11 cellular contexts compared by ENCODE assay signal in the genomic region with DNA sequence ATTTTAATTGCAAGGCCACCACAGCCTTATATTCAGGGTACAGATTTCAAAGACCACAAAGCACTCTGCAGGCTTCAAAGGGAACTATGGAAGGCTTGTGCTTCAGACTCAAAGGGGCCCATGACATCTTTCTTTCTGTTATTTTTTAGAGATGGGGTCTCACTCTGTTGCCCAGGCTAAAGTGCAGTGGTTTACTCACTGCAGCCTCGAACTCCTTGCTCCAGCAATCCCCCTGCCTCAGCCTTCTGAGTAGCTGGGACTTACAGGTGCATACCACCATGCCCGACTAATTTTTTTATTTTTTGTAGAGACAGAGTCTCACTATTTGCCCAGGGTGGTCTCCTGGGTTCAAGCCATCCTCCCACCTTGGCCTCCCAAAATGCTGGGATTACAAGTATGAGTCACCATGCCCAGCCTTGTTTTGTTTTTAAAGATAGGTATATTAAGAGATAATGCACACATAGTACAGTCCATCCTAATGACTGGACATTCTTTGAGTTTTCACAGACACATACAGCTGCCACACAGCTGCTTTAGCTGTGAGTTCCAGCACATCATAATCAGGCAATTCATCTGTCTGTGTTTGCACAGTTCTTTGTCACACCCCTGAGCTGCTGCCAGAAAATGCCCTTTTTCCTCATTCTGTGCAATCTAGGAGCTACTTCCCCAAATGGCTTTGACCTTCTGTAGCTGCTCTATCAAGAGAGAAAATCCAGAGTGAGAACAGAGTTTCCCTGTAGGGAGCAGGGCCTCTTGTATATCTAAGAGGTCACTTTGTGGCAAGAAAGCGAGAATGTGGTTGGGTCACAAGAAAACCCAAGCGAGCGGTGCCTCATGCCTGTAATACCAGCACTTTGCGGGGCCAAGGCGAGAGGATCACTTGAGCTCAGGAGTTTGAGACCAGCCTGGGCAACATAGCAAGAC. TPM values are rescaled to one million over a fixed set of nuclear protein-coding genes. Genes with fewer than 3 reads are reported as not detected.
DNase-seq lines count a peak whose midpoint lies in the region; ATAC-seq and TF ChIP-seq lines count a peak whose summit lies in the region.
"Had no signal": no experiment of that assay in that cellular context is flagged by ENCODE, and none has a peak within 500 bp of the region (broad histone marks: within the 10 kb centered on the region; RNA-seq: fewer than 3 reads in every experiment).

No MANE protein-coding gene starts in this region.

- no peak for TF ChIP-seq POLR2A in gastroesophageal sphincter (IDR thresholded peaks at IDR 0.05)

- H3K27me3 Mint-ChIP-seq in progenitor cell of endocrine pancreas, result no peaks in the 10 kb centered on the region

- H2AFZ ChIP-seq in fibroblast of lung (ENCODE audit: low read length), result no peak overlapping the region

- no peak overlapping the region for H3K4me3 ChIP-seq in fibroblast of lung (replicated peaks in 1 of 4; ENCODE audit: control extremely low read depth in 1 of 4, insufficient read depth in 1 of 4, low read depth in 3 of 4, low read length in 4 of 4)
- no peak overlapping the region for H3K4me3 ChIP-seq in gastroesophageal sphincter
- H3K4me3 ChIP-seq: ascending aorta had no signal

- no peak overlapping the region for H3K4me2 ChIP-seq in fibroblast of lung (ENCODE audit: extremely low read depth, insufficient read depth, low read length)

- H3K27me3 ChIP-seq in fibroblast of lung (ENCODE audit: control insufficient read depth, insufficient read depth, low read length) (peaks cover 3% of the 10 kb centered on the region), gastroesophageal sphincter (no peaks in the 10 kb centered on the region)
- H3K27me3 ChIP-seq: ascending aorta had no signal

- DNase-seq in EH (ENCODE audit: low read depth) (peak; percentile 22), NOMO-1 treated with dmso at 0.1 percent for 144 hours (lab: John Stamatoyannopoulos, UW; ENCODE audit: unreplicated experiment) (peak; percentile 56), fibroblast of lung (ENCODE audit: low read depth in 2 of 2) (peak; percentile 15 to 75), progenitor cell of endocrine pancreas (ENCODE audit: low spot score, unreplicated experiment) (no peak), NCI-H446 (lab: John Stamatoyannopoulos, UW) (no peak)
- DNase-seq in effector CD8-positive, alpha-beta T cell (lab: John Stamatoyannopoulos, UW), result no peak
- DNase-seq: mammary epithelial cell, NCI-H524 treated with DMSO at 0.1 percent for 48 hours had no signal

- no peaks in the 10 kb centered on the region for H3K36me3 ChIP-seq in fibroblast of lung (ENCODE audit: control insufficient read depth, insufficient read depth, low read length)
- peaks cover 0 to 39% of the 10 kb centered on the region in 2 donors for H3K36me3 ChIP-seq in gastroesophageal sphincter

- H3K4me1 ChIP-seq in fibroblast of lung (ENCODE audit: control insufficient read depth, extremely low read depth, insufficient read depth, low read length), result no peaks in the 10 kb centered on the region
- peaks cover 0 to 18% (median 10%) of the 10 kb centered on the region in 3 donors for H3K4me1 ChIP-seq in gastroesophageal sphincter
- H3K4me1 ChIP-seq: ascending aorta had no signal

- no peaks in the 10 kb centered on the region for H3K9me3 ChIP-seq in fibroblast of lung (ENCODE audit: control insufficient read depth, insufficient read depth, low read depth, low read length)
- no peaks in the 10 kb centered on the region for H3K9me3 ChIP-seq in gastroesophageal sphincter
- H3K9me3 ChIP-seq: ascending aorta had no signal

- TF ChIP-seq EP300 in gastroesophageal sphincter (IDR thresholded peaks at IDR 0.05), result no peak

- 93 to 94% methylated on average over 5 to 7 of the region's 7 CpGs for WGBS in gastroesophageal sphincter (ENCODE audit: low coverage in 1 of 2), 2 donors

- H3K27ac Mint-ChIP-seq in progenitor cell of endocrine pancreas, result peak overlapping the region; percentile 79

- ATAC-seq in gastroesophageal sphincter, result no peak
- no peak for ATAC-seq in GM19395 (IDR thresholded peaks at IDR 0.05; ENCODE audit: unreplicated experiment)

- no peak overlapping the region for H3K27ac ChIP-seq in fibroblast of lung (ENCODE audit: insufficient read depth, low read length)
- H3K27ac ChIP-seq in gastroesophageal sphincter, result no peak overlapping the region
- H3K27ac ChIP-seq: ascending aorta had no signal

- H3K9ac ChIP-seq in fibroblast of lung (ENCODE audit: insufficient read depth, low read length), result no peak overlapping the region

- peaks cover 52% of the 10 kb centered on the region for H3K4me1 Mint-ChIP-seq in progenitor cell of endocrine pancreas (ENCODE audit: low read depth)

- H3K4me3 Mint-ChIP-seq in progenitor cell of endocrine pancreas (ENCODE audit: low read depth), result no peak overlapping the region

- H3K9me3 Mint-ChIP-seq in progenitor cell of endocrine pancreas (ENCODE audit: low read depth), result no peaks in the 10 kb centered on the region

- TF ChIP-seq CTCF in fibroblast of lung (conservative IDR thresholded peaks at IDR 0.05 in 1 of 2, IDR thresholded peaks at IDR 0.05 in 1 of 2; ENCODE audit: low read depth in 1 of 2, low read length in 2 of 2) (no peak), progenitor cell of endocrine pancreas (IDR thresholded peaks at IDR 0.05; ENCODE audit: unreplicated experiment) (no peak), gastroesophageal sphincter (IDR thresholded peaks at IDR 0.05) (no peak)

- H3K36me3 Mint-ChIP-seq in progenitor cell of endocrine pancreas (ENCODE audit: insufficient read depth), result no peaks in the 10 kb centered on the region

- no peaks in the 10 kb centered on the region for H4K20me1 ChIP-seq in fibroblast of lung (ENCODE audit: control insufficient read depth, extremely low read depth, insufficient read depth, low read length)

- no peaks in the 10 kb centered on the region for H3K79me2 ChIP-seq in fibroblast of lung (ENCODE audit: control insufficient read depth, insufficient read depth, low read length)

RNA-seq across cellular contexts. Expression of a gene that starts 24.1 kb away (rescaled TPM):
- total RNA-seq in fibroblast of lung (2.1 and 2.3 TPM in 2 replicates), progenitor cell of endocrine pancreas (13.3 and 13.7 TPM in 2 replicates), gastroesophageal sphincter (1 to 10 TPM; 3.3 to 9.8 (median 4.9) TPM)
- polyA plus RNA-seq in fibroblast of lung, result 0.89 and 0.90 TPM in 2 replicates
- polyA plus RNA-seq in fibroblast of lung (2012), result 2.4 and 2.7 TPM in 2 replicates
- 6.7 and 7.2 TPM in 2 replicates for polyA minus RNA-seq in fibroblast of lung (ENCODE audit: low replicate concordance)

RNA-seq across cellular contexts. Expression of a gene that starts 53.6 kb away (rescaled TPM):
- 0.17 and 0.51 TPM in 2 replicates for total RNA-seq in fibroblast of lung
- 0.01 TPM in 1 of 2 replicates, not detected in the other for polyA plus RNA-seq in fibroblast of lung
- polyA plus RNA-seq in fibroblast of lung (2012), result not detected in 2 replicates
- 0.20 TPM in 1 of 2 replicates, not detected in the other for polyA minus RNA-seq in fibroblast of lung (ENCODE audit: low replicate concordance)
- 0.43 and 0.53 TPM in 2 replicates for total RNA-seq in progenitor cell of endocrine pancreas
- total RNA-seq in gastroesophageal sphincter, result 10 to 100 TPM in 3 of 4 donors, 1 to 10 TPM in 1; 5.1 to 33.5 (median 16.2) TPM

Comparison
In these comparisons a context has a peak if more than half of its experiments do, and no peak if none do; other contexts are left out.
1. DNase-seq: peak in EH (single experiment), NOMO-1 treated with dmso at 0.1 percent for 144 hours (single experiment) and fibroblast of lung (2 of 2); none in progenitor cell of endocrine pancreas (single experiment), effector CD8-positive, alpha-beta T cell (single experiment) and NCI-H446 (0 of 2).